8 cellular contexts compared by ENCODE assay signal in genomic region chr5:14665110-14665822, GRCh38. TPM values are rescaled to one million over a fixed set of nuclear protein-coding genes. Genes with fewer than 3 reads are reported as not detected.
DNase-seq lines count a peak whose midpoint lies in the region; ATAC-seq and TF ChIP-seq lines count a peak whose summit lies in the region.

No MANE protein-coding gene starts in this region.

- CTCF ChIA-PET in Calu3 (lab: Charles Lee) (interaction anchor here (1.1 kb wide), 1 partner anchor 13 kb away, joined by 4 read pairs; no protein-coding TSS in a partner anchor), HCT116 (lab: Charles Lee) (no interaction called here), Panc1 (lab: Charles Lee) (no interaction called here)

- no peaks in the 10 kb centered on the region for H4K20me1 ChIP-seq in HCT116 (ENCODE audit: insufficient read depth)

- H3K27me3 ChIP-seq in HCT116 (ENCODE audit: insufficient read depth, low read length) (no peaks in the 10 kb centered on the region), Panc1 (ENCODE audit: control insufficient read depth, insufficient read depth, low read length) (no peaks in the 10 kb centered on the region)

- no peak for TF ChIP-seq CTCF in Calu3 (IDR thresholded peaks at IDR 0.05; ENCODE audit: unreplicated experiment)
- no peak for TF ChIP-seq CTCF in HCT116 (IDR thresholded peaks at IDR 0.05 in 2 of 3, conservative IDR thresholded peaks at IDR 0.05 in 1 of 3; ENCODE audit: borderline replicate concordance in 1 of 3, insufficient read depth in 1 of 3, low read depth in 2 of 3, low read length in 2 of 3)
- no peak for TF ChIP-seq CTCF in Panc1 (IDR thresholded peaks at IDR 0.05)
- TF ChIP-seq CTCF in cardiac fibroblast (IDR thresholded peaks at IDR 0.05; ENCODE audit: low read depth, low read length), result no peak

- RAD21 ChIA-PET in HCT116 (lab: Charles Lee; ENCODE audit: low non-redundant PET in 1 of 2, low total read pairs in 2 of 2, uncharacterized antibody in 2 of 2, unreplicated experiment in 2 of 2), result no interaction called here

- in situ Hi-C loops in Panc1 (cut with HindIII; ENCODE audit: low pct_unique_long_range_greater_than_20kb, low sequenced_read_pairs), result no loop called here

- ATAC-seq in HCT116 (0 out of 2 replicates have a peak, but pooled peaks have one; percentile 19), Panc1 (peak; percentile 35; the same call in 1 of the 2 replicates)

- peak overlapping the region; percentile 65 for H3K9ac ChIP-seq in HCT116 (ENCODE audit: low read length)

- H3K9me3 ChIP-seq in HCT116 (ENCODE audit: control insufficient read depth in 1 of 2, insufficient read depth in 1 of 2, low read depth in 1 of 2, low read length in 2 of 2), result no peaks in the 10 kb centered on the region
- no peaks in the 10 kb centered on the region for H3K9me3 ChIP-seq in Panc1 (ENCODE audit: control insufficient read depth, insufficient read depth, low read depth, low read length)

- POLR2A ChIA-PET in HCT116 (lab: Charles Lee) (no interaction called here), Panc1 (lab: Charles Lee) (no interaction called here)

- H3K27ac ChIP-seq in HCT116 (ENCODE audit: low read depth, low read length) (peak overlapping the region; percentile 71), Panc1 (ENCODE audit: low read length) (peak overlapping the region; percentile 88)

- no peaks in the 10 kb centered on the region for H3K27me3 Mint-ChIP-seq in Calu3 (ENCODE audit: unreplicated experiment)

- H2AFZ ChIP-seq in HCT116 (ENCODE audit: low read depth, low read length, poor library complexity, severe bottlenecking), result no peak overlapping the region

- peaks cover 32% of the 10 kb centered on the region for H3K36me3 Mint-ChIP-seq in Calu3 (ENCODE audit: insufficient read depth, unreplicated experiment)

- no peak for TF ChIP-seq RAD21 in HCT116 (IDR thresholded peaks at IDR 0.05; ENCODE audit: low read depth)

- BruUV-seq in Calu3 (replicated peaks; lab: Mats Ljungman, UMichigan) (TSS peak; percentile 65), HCT116 (replicated peaks; lab: Mats Ljungman, UMichigan) (TSS peak; percentile 60), Panc1 (replicated peaks; lab: Mats Ljungman, UMichigan) (TSS peak; percentile 75)

- peak overlapping the region; percentile 85 for H3K4me2 ChIP-seq in HCT116 (ENCODE audit: low read length)

- H3K4me1 ChIP-seq in HCT116 (ENCODE audit: control insufficient read depth in 1 of 2, insufficient read depth in 2 of 2, low read length in 2 of 2) (peaks cover 12 to 25% of the 10 kb centered on the region in 2 experiments; a peak in 3 of 4 replicates), Panc1 (ENCODE audit: control insufficient read depth, insufficient read depth, low read length) (peaks cover 18% of the 10 kb centered on the region)

- H3K9me3 Mint-ChIP-seq in Calu3 (ENCODE audit: low read depth, unreplicated experiment), result no peaks in the 10 kb centered on the region

- H3K36me3 ChIP-seq in HCT116 (ENCODE audit: control insufficient read depth in 1 of 2, insufficient read depth in 2 of 2, low read length in 2 of 2) (no peaks in the 10 kb centered on the region; a peak in 1 of 4 replicates), Panc1 (ENCODE audit: control insufficient read depth, insufficient read depth, low read length) (no peaks in the 10 kb centered on the region)

- TF ChIP-seq POLR2A in HCT116 (IDR thresholded peaks at IDR 0.05; ENCODE audit: borderline replicate concordance, extremely low read depth, insufficient read depth, insufficient read length), result no peak

- H3K4me3 ChIP-seq in HCT116 (replicated peaks in 1 of 2; ENCODE audit: low read depth in 1 of 2, low read length in 2 of 2) (peak overlapping the region; percentile 57 to 80), Panc1 (ENCODE audit: low read depth in 2 of 2, low read length in 2 of 2) (peak overlapping the region; percentile 68 to 95), cardiac fibroblast (replicated peaks in 1 of 2; ENCODE audit: low read depth in 2 of 2, low read length in 2 of 2) (peak overlapping the region; percentile 70 to 79)

- intact Hi-C loops in Calu3 (cut with micrococcal nuclease; ENCODE audit: unreplicated experiment), result no loop called here
- intact Hi-C loops in HCT116 (cut with micrococcal nuclease), result no loop called here
- intact Hi-C loops in Panc1 (cut with micrococcal nuclease; ENCODE audit: unreplicated experiment), result no loop called here

- H3K27ac Mint-ChIP-seq in Calu3 (ENCODE audit: unreplicated experiment), result peak overlapping the region; percentile 81

- peak overlapping the region; percentile 99 for H3K4me3 Mint-ChIP-seq in Calu3 (ENCODE audit: low read depth, unreplicated experiment)

- no peaks in the 10 kb centered on the region for H3K9me2 ChIP-seq in HCT116 (ENCODE audit: insufficient read depth)

- DNase-seq in Calu3, result peak; percentile 36
- no peak for DNase-seq in HCT116 (ENCODE audit: low read depth, low spot score)
- no peak for DNase-seq in Panc1 (ENCODE audit: low read depth, low spot score)
- peak in 1 of 2 donors; percentile 17 for DNase-seq in cardiac fibroblast (ENCODE audit: low read depth in 2 of 2)
- DNase-seq in kidney tubule cell (ENCODE audit: low spot score), result peak; percentile 48
- DNase-seq in stimulated activated CD4-positive, alpha-beta T cell treated with anti-CD3 and anti-CD28 coated beads, Interleukin-4, amount 100 ng/mL, for 24 hours, result peak; percentile 32
- DNase-seq in middle frontal gyrus (ENCODE audit: extremely low spot score, low spot score), result no peak
- no peak for DNase-seq in GOT3 (lab: John Stamatoyannopoulos, UW)

- peaks cover 54% of the 10 kb centered on the region for H3K79me2 ChIP-seq in HCT116 (ENCODE audit: insufficient read depth, low read length)

- peaks cover 40% of the 10 kb centered on the region for H3K4me1 Mint-ChIP-seq in Calu3 (ENCODE audit: low read depth, unreplicated experiment)

TF ChIP-seq in HCT116, 20 proteins besides CTCF, POLR2A, EP300 and RAD21:
- no peak for TF ChIP-seq CEBPB (IDR thresholded peaks at IDR 0.05; ENCODE audit: low read depth)
- TF ChIP-seq CBX3 (IDR thresholded peaks at IDR 0.05; ENCODE audit: low read depth), result no peak
- TF ChIP-seq EZH2phosphoT487 (IDR thresholded peaks at IDR 0.05; ENCODE audit: borderline replicate concordance), result no peak
- no peak for TF ChIP-seq ATF3 (IDR thresholded peaks at IDR 0.05)
- no peak for TF ChIP-seq POLR2AphosphoS5 (IDR thresholded peaks at IDR 0.05; ENCODE audit: low read depth, low read length)
- TF ChIP-seq REST (IDR thresholded peaks at IDR 0.05; ENCODE audit: low read depth), result no peak
- no peak for TF ChIP-seq EZH2 (IDR thresholded peaks at IDR 0.05)
- no peak for TF ChIP-seq SP1 (IDR thresholded peaks at IDR 0.05; ENCODE audit: low read depth)
- TF ChIP-seq EGR1 (IDR thresholded peaks at IDR 0.05; ENCODE audit: low read depth), result no peak
- no peak for TF ChIP-seq ELF1 (IDR thresholded peaks at IDR 0.05; ENCODE audit: borderline replicate concordance, low read depth)
- TF ChIP-seq TCF7L2 (IDR thresholded peaks at IDR 0.05; ENCODE audit: borderline replicate concordance, extremely low read depth, insufficient read depth, insufficient read length), result no peak
- no peak for TF ChIP-seq YY1 (IDR thresholded peaks at IDR 0.05; ENCODE audit: extremely low read depth, insufficient replicate concordance, low read depth, low read length)
TF ChIP-seq in HCT116: peak in this region for 0.

RNA-seq across cellular contexts. Expression of gene OTULIN, which starts 0.7 kb away (rescaled TPM):
- total RNA-seq in Calu3 (2022) (35.7 and 36.0 TPM in 2 replicates), HCT116 (2021; ENCODE audit: unreplicated experiment) (25.7 TPM), Panc1 (2021; ENCODE audit: unreplicated experiment) (40.1 TPM)
- 8.8 and 10.6 TPM in 2 replicates for polyA plus RNA-seq in HCT116 (2012)
- 19.5 TPM for polyA plus RNA-seq in Panc1 (2012; ENCODE audit: insufficient read length)

Comparison
In these comparisons a context has a peak if more than half of its experiments do, and no peak if none do; other contexts are left out.
1. DNase-seq: peak in Calu3 (single experiment), kidney tubule cell (single experiment) and stimulated activated CD4-positive, alpha-beta T cell treated with anti-CD3 and anti-CD28 coated beads, Interleukin-4, amount 100 ng/mL, for 24 hours (single experiment); none in HCT116 (single experiment), Panc1 (single experiment), middle frontal gyrus (single experiment) and GOT3 (single experiment).
2. Peak in every context shown above with its lines, with median percentiles within 50 percentile points of each other: H3K4me3 ChIP-seq.